15 cellular contexts compared by ENCODE assay signal in genomic region chrX:148659481-148659880, GRCh38.
"Had no signal": no experiment of that assay in that cellular context is flagged by ENCODE, and none has a peak within 500 bp of the region (broad histone marks: within the 10 kb centered on the region; RNA-seq: fewer than 3 reads in every experiment).

No MANE protein-coding gene starts in this region.

- H3K4me3 Mint-ChIP-seq: activated naive CD8-positive, alpha-beta T cell treated with anti-CD3 and anti-CD28 coated beads for 36 hours; activated T-helper 1 cell treated with anti-CD3 and anti-CD28 coated beads, Interleukin-12 subunit alpha, Interleukin-12 subunit beta, Interleukin-2, Interleukin-4 antibody, amounts not matched to agents 30 ng/mL and 10 ng/mL and 1 ng/mL, durations not matched to agents 14 hours and 24 hours and 36 hours; immature natural killer cell; nephron progenitor cell had no signal

- H3K27ac Mint-ChIP-seq: activated naive CD8-positive, alpha-beta T cell treated with anti-CD3 and anti-CD28 coated beads for 36 hours; activated T-helper 1 cell treated with anti-CD3 and anti-CD28 coated beads, Interleukin-12 subunit alpha, Interleukin-12 subunit beta, Interleukin-2, Interleukin-4 antibody, amounts not matched to agents 30 ng/mL and 10 ng/mL and 1 ng/mL, durations not matched to agents 14 hours and 24 hours and 36 hours; immature natural killer cell; nephron progenitor cell had no signal

- H3K4me3 ChIP-seq: smooth muscle cell, transverse colon had no signal

- H3K36me3 Mint-ChIP-seq: activated naive CD8-positive, alpha-beta T cell treated with anti-CD3 and anti-CD28 coated beads for 36 hours; immature natural killer cell had no signal

- H3K4me1 ChIP-seq: transverse colon had no signal

- H3K27ac ChIP-seq: epithelial cell of prostate, transverse colon had no signal

- H3K9me3 ChIP-seq: transverse colon had no signal

- H3K4me1 Mint-ChIP-seq: immature natural killer cell, nephron progenitor cell had no signal

- ATAC-seq: activated CD4-positive, CD25-positive, alpha-beta regulatory T cell treated with anti-CD3 and anti-CD28 coated beads, Interleukin-2, amount 50 U/mL, for 24 hours; right cardiac atrium; stimulated activated naive CD8-positive, alpha-beta T cell treated with anti-CD3 and anti-CD28 coated beads, Interleukin-15, Interleukin-2, amounts not matched to agents 100 U/mL and 50 U/mL, for 24 hours had no signal

- DNase-seq: activated CD4-positive, alpha-beta T cell treated with anti-CD3 and anti-CD28 coated beads, Interleukin-2, amount 50 U/mL, for 1 hour; activated CD8-positive, alpha-beta memory T cell treated with anti-CD3 and anti-CD28 coated beads for 24 hours; activated naive CD8-positive, alpha-beta T cell treated with anti-CD3 and anti-CD28 coated beads for 36 hours; foreskin fibroblast; head of caudate nucleus; immature natural killer cell; nephron progenitor cell; occipital lobe; right cardiac atrium; stimulated activated naive CD8-positive, alpha-beta T cell treated with anti-CD3 and anti-CD28 coated beads, Interleukin-15, Interleukin-2, amounts not matched to agents 100 U/mL and 50 U/mL, for 24 hours; transverse colon had no signal

- H3K36me3 ChIP-seq: transverse colon had no signal

- H3K27me3 ChIP-seq: transverse colon had no signal

- H3K27me3 Mint-ChIP-seq: activated naive CD8-positive, alpha-beta T cell treated with anti-CD3 and anti-CD28 coated beads for 36 hours had no signal
